Comparison of ENCODE assay signal across 18 cellular contexts in the genomic region with DNA sequence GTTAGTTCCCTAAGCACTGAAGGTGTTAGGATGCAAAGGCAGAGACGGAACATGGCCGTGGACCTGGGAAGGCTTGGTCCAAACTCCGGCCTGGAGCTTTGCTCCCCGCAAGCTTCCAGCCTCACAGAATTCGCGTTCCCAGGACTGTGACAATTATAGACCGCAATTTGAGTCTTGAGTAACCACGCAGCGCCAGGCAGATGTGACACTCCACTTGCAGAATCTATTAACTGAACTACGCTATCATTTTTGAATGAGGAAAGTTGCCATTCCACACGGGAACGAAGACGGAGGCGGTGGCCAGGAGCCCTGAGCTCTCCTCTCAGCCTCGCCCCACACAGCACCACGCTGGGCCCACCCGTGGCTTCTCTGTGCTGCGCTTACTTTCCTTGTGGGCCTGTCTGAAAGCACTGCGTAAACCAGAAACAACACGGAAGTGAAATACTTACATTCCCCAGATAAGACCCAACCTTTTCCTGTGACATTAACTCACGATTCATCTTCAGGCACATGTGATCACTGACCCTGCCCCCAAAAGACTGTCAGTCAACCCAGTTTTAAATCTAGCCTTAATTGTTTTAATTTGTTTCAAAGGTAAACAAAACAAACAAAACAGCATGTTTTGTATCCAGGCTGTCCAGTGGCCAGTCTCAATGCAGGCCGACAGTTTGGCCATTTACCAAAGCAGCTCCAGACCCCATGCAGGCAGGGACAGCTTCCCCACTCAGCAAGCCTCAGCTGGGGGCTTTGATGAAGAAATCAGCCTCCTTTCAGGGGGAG. TPM values are rescaled to one million over a fixed set of nuclear protein-coding genes. Genes with fewer than 3 reads are reported as not detected.
DNase-seq lines count a peak whose midpoint lies in the region; TF ChIP-seq lines count a peak whose summit lies in the region.
"Had no signal": no experiment of that assay in that cellular context is flagged by ENCODE, and none has a peak within 500 bp of the region (broad histone marks: within the 10 kb centered on the region; RNA-seq: fewer than 3 reads in every experiment).

No MANE protein-coding gene starts in this region.

- H2AFZ ChIP-seq in MM.1S (ENCODE audit: low read length), result no peak overlapping the region

- no peaks in the 10 kb centered on the region for H3K36me3 ChIP-seq in SJCRH30
- H3K36me3 ChIP-seq in skeletal muscle satellite cell (ENCODE audit: insufficient read depth, low read length), result no peaks in the 10 kb centered on the region
- H3K36me3 ChIP-seq in MM.1S (replicated peaks; ENCODE audit: insufficient read depth, low read length), result no peaks in the 10 kb centered on the region
- H3K36me3 ChIP-seq: heart left ventricle, thyroid gland had no signal

- H3K4me1 Mint-ChIP-seq in activated naive CD4-positive, alpha-beta T cell treated with anti-CD3 and anti-CD28 coated beads, Interleukin-2, amount 10 ng/mL, durations not matched to agents 7 days and 5 days, result no peaks in the 10 kb centered on the region
- H3K4me1 Mint-ChIP-seq: activated CD4-positive, alpha-beta memory T cell treated with anti-CD3 and anti-CD28 coated beads, Interleukin-2, amount 10 ng/mL, durations not matched to agents 7 days and 5 days had no signal

- peak overlapping the region; percentile 27; the same call in 1 of the 2 replicates for H3K27ac ChIP-seq in SJCRH30
- no peak overlapping the region for H3K27ac ChIP-seq in MM.1S (ENCODE audit: low read length)
- H3K27ac ChIP-seq: 22Rv1, heart left ventricle, KMS-11, thyroid gland had no signal

- no peaks in the 10 kb centered on the region for H3K27me3 ChIP-seq in SJCRH30
- H3K27me3 ChIP-seq in skeletal muscle satellite cell (ENCODE audit: control insufficient read depth, insufficient read depth, low read length), result no peaks in the 10 kb centered on the region
- H3K27me3 ChIP-seq in MM.1S (replicated peaks; ENCODE audit: insufficient read depth, low read length), result peaks cover 96% of the 10 kb centered on the region
- H3K27me3 ChIP-seq: thyroid gland had no signal

- H3K4me2 ChIP-seq in skeletal muscle satellite cell (ENCODE audit: low read length) (peak overlapping the region; percentile 53), MM.1S (ENCODE audit: low read depth, low read length) (no peak overlapping the region)
- H3K4me2 ChIP-seq: KMS-11 had no signal

- H3K9ac ChIP-seq in skeletal muscle satellite cell (ENCODE audit: low read depth, low read length) (no peak overlapping the region), MM.1S (ENCODE audit: low read length) (no peak overlapping the region)
- H3K9ac ChIP-seq: KMS-11 had no signal

- H3K9me2 ChIP-seq in MM.1S (replicated peaks; ENCODE audit: insufficient read depth, low read length), result no peaks in the 10 kb centered on the region

- no peaks in the 10 kb centered on the region for H4K20me1 ChIP-seq in MM.1S (ENCODE audit: insufficient read depth, low read length)

- CTCF ChIA-PET in activated naive CD4-positive, alpha-beta T cell treated with anti-CD3 and anti-CD28 coated beads, Interleukin-2, amount 10 ng/mL, durations not matched to agents 7 days and 5 days (lab: Charles Lee), result no interaction called here

- H3K4me1 ChIP-seq in SJCRH30 (peaks cover 43% of the 10 kb centered on the region), skeletal muscle satellite cell (ENCODE audit: control insufficient read depth, insufficient read depth, low read length) (peaks cover 43% of the 10 kb centered on the region), MM.1S (ENCODE audit: low read length) (no peaks in the 10 kb centered on the region)
- H3K4me1 ChIP-seq: heart left ventricle, thyroid gland had no signal

- no peaks in the 10 kb centered on the region for H3K9me3 Mint-ChIP-seq in activated naive CD4-positive, alpha-beta T cell treated with anti-CD3 and anti-CD28 coated beads, Interleukin-2, amount 10 ng/mL, durations not matched to agents 7 days and 5 days
- H3K9me3 Mint-ChIP-seq: activated CD4-positive, alpha-beta memory T cell treated with anti-CD3 and anti-CD28 coated beads, Interleukin-2, amount 10 ng/mL, durations not matched to agents 7 days and 5 days had no signal

- H3K4me3 ChIP-seq in SJCRH30 (no peak overlapping the region), fibroblast of villous mesenchyme (ENCODE audit: low read depth, low read length) (no peak overlapping the region), skeletal muscle satellite cell (ENCODE audit: low read length) (peak overlapping the region; percentile 12), MM.1S (ENCODE audit: low read length) (no peak overlapping the region)
- H3K4me3 ChIP-seq: heart left ventricle, lung, thyroid gland had no signal

- H3F3A ChIP-seq in MM.1S (ENCODE audit: insufficient read depth, low read length), result no peaks in the 10 kb centered on the region

- no peak overlapping the region for H3K4me3 Mint-ChIP-seq in activated naive CD4-positive, alpha-beta T cell treated with anti-CD3 and anti-CD28 coated beads, Interleukin-2, amount 10 ng/mL, durations not matched to agents 7 days and 5 days
- H3K4me3 Mint-ChIP-seq: activated CD4-positive, alpha-beta memory T cell treated with anti-CD3 and anti-CD28 coated beads, Interleukin-2, amount 10 ng/mL, durations not matched to agents 7 days and 5 days; activated naive CD8-positive, alpha-beta T cell had no signal

- no peaks in the 10 kb centered on the region for H3K9me3 ChIP-seq in SJCRH30 (replicated peaks)
- H3K9me3 ChIP-seq in skeletal muscle satellite cell (replicated peaks; ENCODE audit: low read length), result no peaks in the 10 kb centered on the region
- no peaks in the 10 kb centered on the region for H3K9me3 ChIP-seq in MM.1S (replicated peaks; ENCODE audit: insufficient read depth, low read length)
- H3K9me3 ChIP-seq: heart left ventricle, thyroid gland had no signal

- TF ChIP-seq CTCF in fibroblast of villous mesenchyme (IDR thresholded peaks at IDR 0.05; ENCODE audit: insufficient read depth, low read depth, low read length) (no peak), MM.1S (IDR thresholded peaks at IDR 0.05; ENCODE audit: low read length) (no peak)

- H3K27me3 Mint-ChIP-seq in activated naive CD4-positive, alpha-beta T cell treated with anti-CD3 and anti-CD28 coated beads, Interleukin-2, amount 10 ng/mL, durations not matched to agents 7 days and 5 days, result no peaks in the 10 kb centered on the region
- H3K27me3 Mint-ChIP-seq: activated CD4-positive, alpha-beta memory T cell treated with anti-CD3 and anti-CD28 coated beads, Interleukin-2, amount 10 ng/mL, durations not matched to agents 7 days and 5 days; activated naive CD8-positive, alpha-beta T cell had no signal

- DNase-seq in NOMO-1 treated with DMSO at 0.1 percent for 48 hours (lab: John Stamatoyannopoulos, UW; ENCODE audit: unreplicated experiment), result peak; percentile 57
- no peak for DNase-seq in NOMO-1 treated with dmso at 0.1 percent for 144 hours (lab: John Stamatoyannopoulos, UW; ENCODE audit: unreplicated experiment)
- DNase-seq in SJCRH30, result no peak
- peak; percentile 82 for DNase-seq in fibroblast of villous mesenchyme (ENCODE audit: low read depth)
- DNase-seq in D341Med (ENCODE audit: low spot score), result no peak
- no peak for DNase-seq in MM.1S
- DNase-seq in activated naive CD4-positive, alpha-beta T cell treated with anti-CD3 and anti-CD28 coated beads, Interleukin-2, amount 10 ng/mL, durations not matched to agents 7 days and 5 days, result no peak
- DNase-seq: activated CD4-positive, alpha-beta memory T cell treated with anti-CD3 and anti-CD28 coated beads, Interleukin-2, amount 10 ng/mL, durations not matched to agents 7 days and 5 days; NCI-H2029; NK-92 treated with Interleukin-12 subunit alpha and Interleukin-12 subunit beta, amount 100 ng/mL, for 24 hours; T-helper 1 cell; thyroid gland had no signal

- H3K79me2 ChIP-seq in MM.1S (ENCODE audit: low read length), result no peaks in the 10 kb centered on the region

- H3K36me3 Mint-ChIP-seq in activated naive CD4-positive, alpha-beta T cell treated with anti-CD3 and anti-CD28 coated beads, Interleukin-2, amount 10 ng/mL, durations not matched to agents 7 days and 5 days, result no peaks in the 10 kb centered on the region
- H3K36me3 Mint-ChIP-seq: activated naive CD8-positive, alpha-beta T cell had no signal

- no peak overlapping the region for H3K27ac Mint-ChIP-seq in activated naive CD4-positive, alpha-beta T cell treated with anti-CD3 and anti-CD28 coated beads, Interleukin-2, amount 10 ng/mL, durations not matched to agents 7 days and 5 days
- H3K27ac Mint-ChIP-seq: activated CD4-positive, alpha-beta memory T cell treated with anti-CD3 and anti-CD28 coated beads, Interleukin-2, amount 10 ng/mL, durations not matched to agents 7 days and 5 days; activated naive CD8-positive, alpha-beta T cell had no signal

RNA-seq across cellular contexts. Expression of gene COL5A1, which starts 16.1 kb away (rescaled TPM):
- 30.9 and 32.1 TPM in 2 replicates for total RNA-seq in SJCRH30 (2014; rRNA removed; shearing (Covaris generic))
- total RNA-seq in fibroblast of villous mesenchyme, result 295 and 502 TPM in 2 replicates
- total RNA-seq in skeletal muscle satellite cell (2012; rRNA removed), result 64.6 and 148 TPM in 2 replicates

Comparison
In these comparisons a context has a peak if more than half of its experiments do, and no peak if none do; other contexts are left out.
1. DNase-seq: peak in NOMO-1 treated with DMSO at 0.1 percent for 48 hours (single experiment) and fibroblast of villous mesenchyme (single experiment); none in NOMO-1 treated with dmso at 0.1 percent for 144 hours (single experiment), SJCRH30 (0 of 2), D341Med (single experiment), MM.1S (single experiment) and activated naive CD4-positive, alpha-beta T cell treated with anti-CD3 and anti-CD28 coated beads, Interleukin-2, amount 10 ng/mL, durations not matched to agents 7 days and 5 days (single experiment).